ENCODE assay signal across 8 cellular contexts in genomic region chr5:151447174-151448037, GRCh38. TPM values are rescaled to one million over a fixed set of nuclear protein-coding genes. Genes with fewer than 3 reads are reported as not detected.
DNase-seq lines count a peak whose midpoint lies in the region; ATAC-seq and TF ChIP-seq lines count a peak whose summit lies in the region.

TSS of gene SLC36A1 (plus strand) at chr5:151447603. CDS start at chr5:151458793, 11,190 bp downstream.

- H3K27ac ChIP-seq in cardiac muscle cell (no peak within 1 kb of the TSS), trophoblast cell (ENCODE audit: low read depth, low read length) (no peak within 1 kb of the TSS), tibial nerve (peak within 1 kb of the TSS; percentile 61 to 78 (median 72))

- no peaks in the 10 kb centered on the region for H3K9me3 ChIP-seq in cardiac muscle cell (ENCODE audit: low read depth)
- H3K9me3 ChIP-seq in trophoblast cell (ENCODE audit: insufficient read depth, low read depth, low read length): no peaks in the 10 kb centered on the region
- no peaks in the 10 kb centered on the region for H3K9me3 ChIP-seq in tibial nerve

- H3K4me2 ChIP-seq in trophoblast cell (ENCODE audit: low read length): peak within 1 kb of the TSS; percentile 92

- no peaks in the 10 kb centered on the region for H3K79me2 ChIP-seq in trophoblast cell (ENCODE audit: control insufficient read depth, insufficient read depth, low read length, poor library complexity)

- peak within 1 kb of the TSS; percentile 28 for H3K14ac ChIP-seq in trophoblast cell (ENCODE audit: low read length)

- peak within 1 kb of the TSS; percentile 76 for H4K12ac ChIP-seq in trophoblast cell (ENCODE audit: low read depth, low read length)

- peak within 1 kb of the TSS; percentile 2 for H2BK12ac ChIP-seq in trophoblast cell (ENCODE audit: low read length)

- peak within 1 kb of the TSS; percentile 44 for H2BK120ac ChIP-seq in trophoblast cell (ENCODE audit: insufficient read depth, low read length, poor library complexity)

- H3K36me3 ChIP-seq in cardiac muscle cell (no peaks in the 10 kb centered on the region), trophoblast cell (ENCODE audit: control insufficient read depth in 1 of 2, insufficient read depth in 2 of 2, low read length in 2 of 2) (no peaks in the 10 kb centered on the region), tibial nerve (no peaks in the 10 kb centered on the region)

- no peak within 1 kb of the TSS for H3K4ac ChIP-seq in trophoblast cell (ENCODE audit: low read depth, low read length)

- H3K4me3 ChIP-seq in cardiac muscle cell (peak within 1 kb of the TSS; percentile 59), trophoblast cell (ENCODE audit: low read depth, low read length) (peak within 1 kb of the TSS; percentile 76), tibial nerve (peak within 1 kb of the TSS; percentile 73 to 93 (median 74))

- H3K18ac ChIP-seq in trophoblast cell (ENCODE audit: low read length): peak within 1 kb of the TSS; percentile 17

- H2AK5ac ChIP-seq in trophoblast cell (ENCODE audit: low read length): no peak within 1 kb of the TSS

- H2BK5ac ChIP-seq in trophoblast cell (ENCODE audit: low read depth, low read length, poor library complexity): peak within 1 kb of the TSS; percentile 11

- peak; percentile 84 for ATAC-seq in HG02642 (IDR thresholded peaks at IDR 0.05; ENCODE audit: poor library complexity, unreplicated experiment)

- TF ChIP-seq EP300 in tibial nerve (IDR thresholded peaks at IDR 0.05): peak; percentile 86 to 87

- H3K4me1 ChIP-seq in cardiac muscle cell (ENCODE audit: low read depth) (peaks cover 4% of the 10 kb centered on the region), trophoblast cell (ENCODE audit: control insufficient read depth in 1 of 2, insufficient read depth in 2 of 2, low read length in 2 of 2) (peaks cover 0 to 4% of the 10 kb centered on the region in 2 experiments), tibial nerve (peaks cover 0 to 34% (median 13%) of the 10 kb centered on the region in 4 donors)

- H4K8ac ChIP-seq in trophoblast cell (ENCODE audit: low read depth, low read length): peak within 1 kb of the TSS; percentile 52

- peak within 1 kb of the TSS; percentile 39 for H3K9ac ChIP-seq in trophoblast cell (ENCODE audit: low read length)

- no peaks in the 10 kb centered on the region for H3K27me3 ChIP-seq in cardiac muscle cell
- H3K27me3 ChIP-seq in trophoblast cell (ENCODE audit: insufficient read depth, low read length): no peaks in the 10 kb centered on the region
- no peaks in the 10 kb centered on the region for H3K27me3 ChIP-seq in tibial nerve

- WGBS in trophoblast cell (ENCODE audit: extremely low coverage, insufficient coverage, insufficient read length): no CpG with 5 or more reads among the region's 46 CpGs
- 0 to 1% methylated on average over 25 to 29 of the region's 46 CpGs for WGBS in tibial nerve, 2 donors

- no peak within 1 kb of the TSS for H3K23ac ChIP-seq in trophoblast cell (ENCODE audit: low read length)

- peaks cover 5% of the 10 kb centered on the region for H3K79me1 ChIP-seq in trophoblast cell (ENCODE audit: low read length)

- peak within 1 kb of the TSS; percentile 64 for H2AFZ ChIP-seq in trophoblast cell (ENCODE audit: insufficient read depth, low read length, poor library complexity)

- DNase-seq in NCI-H1105 (lab: John Stamatoyannopoulos, UW): peak; percentile 82
- peak; percentile 89 for DNase-seq in SKM-1 treated with dmso at 0.1 percent for 144 hours (lab: John Stamatoyannopoulos, UW; ENCODE audit: unreplicated experiment)
- DNase-seq in activated naive CD8-positive, alpha-beta T cell treated with anti-CD3 and anti-CD28 coated beads, Interleukin-2, amount 50 U/mL, for 16 hours (ENCODE audit: low read depth, low spot score): peak; percentile 93
- peak; percentile 90 to 96 for DNase-seq in cardiac muscle cell (ENCODE audit: low read depth in 1 of 2, low spot score in 1 of 2)
- peak; percentile 91 to 98 for DNase-seq in trophoblast cell
- DNase-seq in tibial nerve (ENCODE audit: low spot score in 2 of 2): peak; percentile 93 to 97

- peak within 1 kb of the TSS; percentile 71 for H4K91ac ChIP-seq in trophoblast cell (ENCODE audit: low read depth, low read length)

- peak; percentile 24 to 57 for TF ChIP-seq POLR2A in tibial nerve (IDR thresholded peaks at IDR 0.05)

- TF ChIP-seq CTCF in GM12872 (IDR thresholded peaks at IDR 0.05; ENCODE audit: insufficient read depth, low read depth, low read length): peak; percentile 92
- TF ChIP-seq CTCF in cardiac muscle cell (IDR thresholded peaks at IDR 0.05; ENCODE audit: low read depth, low read length): peak; percentile 97
- peak; percentile 96 to 99 (median 98) for TF ChIP-seq CTCF in tibial nerve (IDR thresholded peaks at IDR 0.05)

RNA-seq across cellular contexts. Expression of gene SLC36A1, which starts in this region (rescaled TPM):
- total RNA-seq in cardiac muscle cell (6.1 and 8.8 TPM in 2 replicates), tibial nerve (10 to 100 TPM; 16.8 to 24.9 (median 22.4) TPM)
- polyA plus RNA-seq in cardiac muscle cell: 2.2 and 3.4 TPM in 2 replicates
- polyA plus RNA-seq in trophoblast cell (2013): 12.4 and 13.2 TPM in 2 replicates

Comparison
In these comparisons a context has a peak if more than half of its experiments do, and no peak if none do; other contexts are left out.
1. H3K27ac ChIP-seq: peak in tibial nerve (4 of 4); none in cardiac muscle cell (single experiment) and trophoblast cell (single experiment).
2. Peak in every context shown above with its lines, with median percentiles within 50 percentile points of each other: CTCF ChIP-seq, DNase-seq and H3K4me3 ChIP-seq.